2 cellular contexts compared by ENCODE assay signal in genomic region chr13:32456591-32456990, GRCh38.
TF ChIP-seq lines count a peak whose summit lies in the region.

No MANE protein-coding gene starts in this region.

TF ChIP-seq in HepG2, 621 proteins besides CTCF, POLR2A, EP300 and RAD21:
- no peak for TF ChIP-seq MED8 (CRISPR knock-in tag; IDR thresholded peaks at IDR 0.05; ENCODE audit: insufficient replicate concordance)
- peak; percentile 97 for TF ChIP-seq ZNF160 (CRISPR knock-in tag; IDR thresholded peaks at IDR 0.05)
TF ChIP-seq in HepG2: peak in this region for 1.

TF ChIP-seq in K562, 482 proteins besides CTCF, POLR2A, EP300 and RAD21:
- TF ChIP-seq SMAD2 (IDR thresholded peaks at IDR 0.05; ENCODE audit: low read depth, low read length) (no peak), TAF15 (IDR thresholded peaks at IDR 0.05; ENCODE audit: low read depth, low read length) (no peak), DLX4 (CRISPR knock-in tag; IDR thresholded peaks at IDR 0.05) (no peak), ZNF707 (CRISPR knock-in tag; conservative IDR thresholded peaks at IDR 0.05) (no peak), PKNOX1 (IDR thresholded peaks at IDR 0.05) (no peak), GATAD2A (IDR thresholded peaks at IDR 0.05) (no peak), TRIM28 (IDR thresholded peaks at IDR 0.05) (peak; percentile 25; the same call in 1 of the 2 replicates), RBM22 (IDR thresholded peaks at IDR 0.05; ENCODE audit: low read depth, low read length, poor library complexity, severe bottlenecking) (no peak), KHSRP (IDR thresholded peaks at IDR 0.05) (no peak), HMGXB4 (CRISPR knock-in tag; IDR thresholded peaks at IDR 0.05) (no peak), CBX3 (IDR thresholded peaks at IDR 0.05; ENCODE audit: borderline replicate concordance in 1 of 2, low read length in 2 of 2) (0 out of 3 replicates have a peak, but pooled peaks of 1 of the 2 experiments have one; percentile 24), ZNF347 (CRISPR knock-in tag; IDR thresholded peaks at IDR 0.05; ENCODE audit: low read depth) (no peak), SNIP1 (IDR thresholded peaks at IDR 0.05; ENCODE audit: low read depth) (no peak)
